ENCODE assay signal across 14 cellular contexts in the genomic region with DNA sequence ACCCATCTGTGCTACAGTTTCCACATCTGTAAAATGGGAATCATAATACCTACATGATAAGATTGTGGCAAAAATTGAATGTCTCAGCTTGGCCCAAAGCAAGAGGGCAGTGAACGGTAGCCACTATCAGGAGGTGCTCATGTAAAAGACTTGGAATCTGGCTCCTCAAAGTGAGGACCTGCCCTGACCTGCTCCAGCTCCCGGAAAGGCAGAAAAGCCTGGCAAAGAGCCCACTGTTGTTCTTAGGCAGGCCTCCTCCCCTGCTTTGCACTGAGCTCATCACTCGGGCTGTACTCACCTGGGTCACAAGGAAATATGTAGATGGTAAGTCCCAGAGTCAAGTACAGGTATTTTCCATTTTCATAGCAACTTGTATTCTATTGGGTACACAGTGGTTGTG.
A peak's percentile ranks its signal among the peaks of the same experiment; 100 is the strongest.
DNase-seq lines count a peak whose midpoint lies in the region; ATAC-seq and TF ChIP-seq lines count a peak whose summit lies in the region.
"Had no signal": no experiment of that assay in that cellular context is flagged by ENCODE, and none has a peak within 500 bp of the region (broad histone marks: within the 10 kb centered on the region; RNA-seq: fewer than 3 reads in every experiment).

No MANE protein-coding gene starts in this region.

- peaks cover 18% of the 10 kb centered on the region for H3K4me1 Mint-ChIP-seq in activated CD4-positive, alpha-beta T cell treated with anti-CD3 and anti-CD28 coated beads for 36 hours

- peak; percentile 91 for ATAC-seq in mucosa of descending colon
- no peak for ATAC-seq in GM18873 (IDR thresholded peaks at IDR 0.05; ENCODE audit: low FRiP score, unreplicated experiment)
- ATAC-seq in activated CD4-positive, alpha-beta T cell treated with anti-CD3 and anti-CD28 coated beads for 36 hours = no peak
- ATAC-seq in HG03342 (IDR thresholded peaks at IDR 0.05; ENCODE audit: unreplicated experiment) = no peak

- H3K36me3 Mint-ChIP-seq in activated CD4-positive, alpha-beta T cell treated with anti-CD3 and anti-CD28 coated beads for 36 hours (ENCODE audit: low read depth) = no peaks in the 10 kb centered on the region
- H3K36me3 Mint-ChIP-seq: neural progenitor cell had no signal

- in situ Hi-C loops in T47D (cut with HindIII; ENCODE audit: low pct_unique_long_range_greater_than_20kb, low sequenced_read_pairs) = no loop called here

- H3K27me3 Mint-ChIP-seq in activated CD4-positive, alpha-beta T cell treated with anti-CD3 and anti-CD28 coated beads for 36 hours = no peaks in the 10 kb centered on the region

- no peak for TF ChIP-seq POLR2A in spleen (IDR thresholded peaks at IDR 0.05)

- H3K27ac ChIP-seq in C4-2B = peak overlapping the region; percentile 30
- H3K27ac ChIP-seq in spleen = peak overlapping the region in 1 of 8 donors; percentile 81
- H3K27ac ChIP-seq: neural progenitor cell had no signal

- intact Hi-C loops in mucosa of descending colon (cut with DNase I, micrococcal nuclease) (no loop called here), spleen (cut with DNase I; ENCODE audit: low total_unique reads) (no loop called here)
- intact Hi-C loops in activated CD4-positive, alpha-beta T cell treated with anti-CD3 and anti-CD28 coated beads for 36 hours (cut with DNase I, micrococcal nuclease) = no loop called here

- no peaks in the 10 kb centered on the region for H3K9me3 ChIP-seq in mucosa of descending colon
- H3K9me3 ChIP-seq in spleen = no peaks in the 10 kb centered on the region

- H3K27me3 ChIP-seq in spleen (replicated peaks in 1 of 7) = no peaks in the 10 kb centered on the region
- H3K27me3 ChIP-seq: neural progenitor cell had no signal

- TF ChIP-seq CTCF in C4-2B (conservative IDR thresholded peaks at IDR 0.05) (no peak), mucosa of descending colon (IDR thresholded peaks at IDR 0.05) (no peak), spleen (IDR thresholded peaks at IDR 0.05 in 8 of 11, conservative IDR thresholded peaks at IDR 0.05 in 3 of 11) (no peak)

- DNase-seq in M059J (ENCODE audit: low read depth) = peak; percentile 65
- peak; percentile 54 to 94 for DNase-seq in T47D (ENCODE audit: low read depth in 1 of 2, low spot score in 1 of 2)
- peak; percentile 81 to 96 (median 90) for DNase-seq in mucosa of descending colon
- DNase-seq in spleen = no peak
- no peak for DNase-seq in activated CD4-positive, alpha-beta T cell treated with anti-CD3 and anti-CD28 coated beads for 36 hours
- DNase-seq: activated CD8-positive, alpha-beta memory T cell treated with anti-CD3 and anti-CD28 coated beads, Interleukin-2, amount 50 U/mL, for 4 hours; EL; foreskin melanocyte; NCI-H2227 treated with DMSO at 0.1 percent for 48 hours; SHP77 treated with DMSO at 0.1 percent for 48 hours had no signal

- WGBS in spleen, 5 donors = 74 to 94% (median 84%) methylated on average over 3 of the region's 3 CpGs

- CTCF ChIA-PET in activated CD4-positive, alpha-beta T cell treated with anti-CD3 and anti-CD28 coated beads for 36 hours (lab: Charles Lee) = interaction anchor here (0.9 to 1.7 kb wide), 2 partner anchors 22 to 41 kb away, joined by 3 to 4 read pairs; no protein-coding TSS in a partner anchor

- H3K4me1 ChIP-seq in mucosa of descending colon (ENCODE audit: low read depth) (peaks cover 17% of the 10 kb centered on the region), spleen (peaks cover 18 to 84% (median 35%) of the 10 kb centered on the region in 6 donors)

- POLR2A ChIA-PET in activated CD4-positive, alpha-beta T cell treated with anti-CD3 and anti-CD28 coated beads for 36 hours (lab: Charles Lee) = no interaction called here

- H3K36me3 ChIP-seq in mucosa of descending colon (ENCODE audit: low read depth) (no peaks in the 10 kb centered on the region), spleen (no peaks in the 10 kb centered on the region)
- H3K36me3 ChIP-seq: neural progenitor cell had no signal

- H3K4me3 Mint-ChIP-seq in activated CD4-positive, alpha-beta T cell treated with anti-CD3 and anti-CD28 coated beads for 36 hours = no peak overlapping the region
- H3K4me3 Mint-ChIP-seq: neural progenitor cell had no signal

- no peaks in the 10 kb centered on the region for H3K9me3 Mint-ChIP-seq in activated CD4-positive, alpha-beta T cell treated with anti-CD3 and anti-CD28 coated beads for 36 hours (ENCODE audit: low read depth)
- H3K9me3 Mint-ChIP-seq: neural progenitor cell had no signal

- H3K4me3 ChIP-seq in mucosa of descending colon (no peak overlapping the region), spleen (no peak overlapping the region)
- H3K4me3 ChIP-seq: neural progenitor cell had no signal

- H3K27ac Mint-ChIP-seq in activated CD4-positive, alpha-beta T cell treated with anti-CD3 and anti-CD28 coated beads for 36 hours = no peak overlapping the region
- H3K27ac Mint-ChIP-seq: neural progenitor cell had no signal

Comparison
In these comparisons a context has a peak if more than half of its experiments do, and no peak if none do; other contexts are left out.
1. DNase-seq: peak in M059J (single experiment), T47D (2 of 2) and mucosa of descending colon (3 of 3); none in spleen (single experiment) and activated CD4-positive, alpha-beta T cell treated with anti-CD3 and anti-CD28 coated beads for 36 hours (single experiment).